35 cellular contexts compared by ENCODE assay signal in genomic region chr4:67927251-67927650, GRCh38. TPM values are rescaled to one million over a fixed set of nuclear protein-coding genes. Genes with fewer than 3 reads are reported as not detected.
"Had no signal": no experiment of that assay in that cellular context is flagged by ENCODE, and none has a peak within 500 bp of the region (broad histone marks: within the 10 kb centered on the region; RNA-seq: fewer than 3 reads in every experiment).

No MANE protein-coding gene starts in this region.

- H3K9me3 ChIP-seq: esophagus muscularis mucosa had no signal

- FAIRE-seq: astrocyte, colon, endometrium, endothelial cell of umbilical vein had no signal

- H3K9me3 Mint-ChIP-seq: activated CD4-positive, alpha-beta memory T cell treated with anti-CD3 and anti-CD28 coated beads, Interleukin-2, amount 10 ng/mL, durations not matched to agents 7 days and 5 days; activated CD4-positive, alpha-beta T cell treated with anti-CD3 and anti-CD28 coated beads, Interleukin-2, amount 10 ng/mL, durations not matched to agents 7 days and 5 days; activated T-helper 17 cell treated with anti-CD3 and anti-CD28 coated beads, Interleukin-2, amount 50 U/mL, for 72 hours; central memory CD8-positive, alpha-beta T cell; effector memory CD8-positive, alpha-beta T cell had no signal

- H3K27me3 Mint-ChIP-seq: effector memory CD8-positive, alpha-beta T cell had no signal

- H3K4me1 ChIP-seq: esophagus muscularis mucosa had no signal

- H3K4me1 Mint-ChIP-seq: activated CD4-positive, alpha-beta memory T cell treated with anti-CD3 and anti-CD28 coated beads, Interleukin-2, amount 10 ng/mL, durations not matched to agents 7 days and 5 days; activated CD4-positive, alpha-beta T cell treated with anti-CD3 and anti-CD28 coated beads, Interleukin-2, amount 10 ng/mL, durations not matched to agents 7 days and 5 days; activated T-helper 17 cell treated with anti-CD3 and anti-CD28 coated beads, Interleukin-2, amount 50 U/mL, for 72 hours; central memory CD8-positive, alpha-beta T cell had no signal

- H3K36me3 ChIP-seq: brain microvascular endothelial cell, esophagus muscularis mucosa had no signal

- H3K27ac Mint-ChIP-seq: activated CD4-positive, alpha-beta memory T cell treated with anti-CD3 and anti-CD28 coated beads, Interleukin-2, amount 10 ng/mL, durations not matched to agents 7 days and 5 days; activated CD4-positive, alpha-beta T cell treated with anti-CD3 and anti-CD28 coated beads, Interleukin-2, amount 10 ng/mL, durations not matched to agents 7 days and 5 days; activated naive CD8-positive, alpha-beta T cell; activated T-helper 17 cell treated with anti-CD3 and anti-CD28 coated beads, Interleukin-2, amount 50 U/mL, for 72 hours; effector memory CD8-positive, alpha-beta T cell had no signal

- H3K4me3 Mint-ChIP-seq: activated CD4-positive, alpha-beta memory T cell treated with anti-CD3 and anti-CD28 coated beads, Interleukin-2, amount 10 ng/mL, durations not matched to agents 7 days and 5 days; activated CD4-positive, alpha-beta T cell treated with anti-CD3 and anti-CD28 coated beads, Interleukin-2, amount 10 ng/mL, durations not matched to agents 7 days and 5 days; activated naive CD8-positive, alpha-beta T cell; activated T-cell treated with anti-CD3 and anti-CD28 coated beads, Interleukin-2, amount 50 U/mL, for 4 hours; activated T-helper 17 cell treated with anti-CD3 and anti-CD28 coated beads, Interleukin-2, amount 50 U/mL, for 72 hours; central memory CD8-positive, alpha-beta T cell; effector memory CD8-positive, alpha-beta T cell had no signal

- H3K27me3 ChIP-seq: brain microvascular endothelial cell, esophagus muscularis mucosa had no signal

- DNase-seq: activated CD4-positive, alpha-beta memory T cell treated with anti-CD3 and anti-CD28 coated beads, Interleukin-2, amount 10 ng/mL, durations not matched to agents 7 days and 5 days; activated CD4-positive, alpha-beta T cell treated with anti-CD3 and anti-CD28 coated beads for 1 hour; activated CD4-positive, alpha-beta T cell treated with anti-CD3 and anti-CD28 coated beads for 4 hours; activated CD4-positive, alpha-beta T cell treated with anti-CD3 and anti-CD28 coated beads, Interleukin-2, amount 10 ng/mL, durations not matched to agents 7 days and 5 days; activated CD4-positive, alpha-beta T cell treated with anti-CD3 and anti-CD28 coated beads, Interleukin-2, amount 50 U/mL, for 4 hours; activated effector memory CD4-positive, alpha-beta T cell treated with Interleukin-2 at 50 U/mL for 16 hours; activated gamma-delta T cell treated with Interleukin-2 at 50 U/mL for 16 hours; activated naive CD4-positive, alpha-beta T cell treated with anti-CD3 and anti-CD28 coated beads, Interleukin-2, amount 50 U/mL, for 16 hours; activated naive CD4-positive, alpha-beta T cell treated with Interleukin-2 at 50 U/mL for 16 hours; activated T-cell treated with anti-CD3 and anti-CD28 coated beads, Interleukin-2, amount 50 U/mL, for 4 hours; amniotic stem cell; anterior cingulate cortex; brain microvascular endothelial cell; cortex of kidney; dermis blood vessel endothelial cell; effector CD4-positive, alpha-beta T cell; effector memory CD8-positive, alpha-beta T cell; foreskin melanocyte; head of caudate nucleus; T-helper 2 cell had no signal

- H3K4me3 ChIP-seq: esophagus muscularis mucosa had no signal

- H3K27ac ChIP-seq: brain microvascular endothelial cell, esophagus muscularis mucosa had no signal

- H3K36me3 Mint-ChIP-seq: activated naive CD8-positive, alpha-beta T cell had no signal

RNA-seq across cellular contexts. Expression of gene TMPRSS11A, which starts 36.0 kb away (rescaled TPM):
- total RNA-seq: activated CD4-positive, alpha-beta memory T cell treated with anti-CD3 and anti-CD28 coated beads, Interleukin-2, amount 10 ng/mL, durations not matched to agents 7 days and 5 days; activated CD4-positive, alpha-beta T cell treated with anti-CD3 and anti-CD28 coated beads, Interleukin-2, amount 10 ng/mL, durations not matched to agents 7 days and 5 days; activated T-cell treated with anti-CD3 and anti-CD28 coated beads, Interleukin-2, amount 50 U/mL, for 4 hours; activated T-helper 17 cell treated with anti-CD3 and anti-CD28 coated beads, Interleukin-2, amount 50 U/mL, for 72 hours; astrocyte; bronchial epithelial cell; cardiac septum; cerebellum; endothelial cell of umbilical vein; epithelial cell of proximal tubule; fibroblast of lung; fibroblast of villous mesenchyme; T-helper 1 cell treated with Interleukin-12 subunit alpha and Interleukin-12 subunit beta and Interleukin-4 antibody, amounts not matched to agents 30 ng/mL and 1 ng/mL, for 36 hours had no signal
- polyA plus RNA-seq: endothelial cell of umbilical vein, fibroblast of lung had no signal

RNA-seq across cellular contexts. Expression of gene TMPRSS11D, which starts 43.4 kb away (rescaled TPM):
- total RNA-seq: activated CD4-positive, alpha-beta memory T cell treated with anti-CD3 and anti-CD28 coated beads, Interleukin-2, amount 10 ng/mL, durations not matched to agents 7 days and 5 days; activated CD4-positive, alpha-beta T cell treated with anti-CD3 and anti-CD28 coated beads, Interleukin-2, amount 10 ng/mL, durations not matched to agents 7 days and 5 days; activated T-cell treated with anti-CD3 and anti-CD28 coated beads, Interleukin-2, amount 50 U/mL, for 4 hours; activated T-helper 17 cell treated with anti-CD3 and anti-CD28 coated beads, Interleukin-2, amount 50 U/mL, for 72 hours; astrocyte; cardiac septum; cerebellum; dermis blood vessel endothelial cell; endothelial cell of umbilical vein; epithelial cell of proximal tubule; esophagus muscularis mucosa; fibroblast of lung; fibroblast of villous mesenchyme; T-helper 1 cell treated with Interleukin-12 subunit alpha and Interleukin-12 subunit beta and Interleukin-4 antibody, amounts not matched to agents 30 ng/mL and 1 ng/mL, for 36 hours had no signal
- polyA plus RNA-seq: fibroblast of lung had no signal
